In the genomic region with DNA sequence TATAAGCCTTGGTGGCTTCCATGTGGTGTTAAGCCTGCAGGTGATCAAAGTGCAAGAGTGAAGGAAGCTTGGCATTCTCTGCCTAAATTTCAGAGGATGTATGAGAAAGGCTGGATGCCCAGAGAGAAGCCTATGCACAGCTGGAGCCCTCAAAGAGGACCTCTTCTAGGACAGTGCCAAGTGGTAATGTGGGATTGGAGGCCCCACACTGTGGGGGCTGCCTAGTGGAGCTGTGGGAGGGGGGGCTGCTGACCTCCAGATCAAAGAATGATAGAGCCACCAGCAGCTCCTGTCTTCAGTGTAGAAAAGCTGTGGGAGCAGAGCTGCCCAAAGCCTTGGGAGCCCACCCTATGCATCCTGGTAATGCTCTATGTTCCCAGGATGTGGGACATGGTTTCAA, we compare ENCODE assay signal across 18 cellular contexts.
DNase-seq lines count a peak whose midpoint lies in the region; ATAC-seq and TF ChIP-seq lines count a peak whose summit lies in the region.
"Had no signal": no experiment of that assay in that cellular context is flagged by ENCODE, and none has a peak within 500 bp of the region (broad histone marks: within the 10 kb centered on the region; RNA-seq: fewer than 3 reads in every experiment).

No MANE protein-coding gene starts in this region.

- no peak for TF ChIP-seq POLR2A in upper lobe of left lung (IDR thresholded peaks at IDR 0.05)

- H3K36me3 ChIP-seq in upper lobe of left lung, result no peaks in the 10 kb centered on the region

- in situ Hi-C loops in ACHN (cut with HindIII; ENCODE audit: low pct_ligation_motif_present, low pct_unique_long_range_greater_than_20kb, low sequenced_read_pairs), result no loop called here

- no peak overlapping the region for H3K4me3 ChIP-seq in upper lobe of left lung
- H3K4me3 ChIP-seq: GM12878 had no signal

- DNase-seq in Daoy (ENCODE audit: low read depth), result peak; percentile 37
- peak; percentile 65 for DNase-seq in SW480 (ENCODE audit: low spot score)
- no peak for DNase-seq in left lobe of liver (ENCODE audit: low spot score)
- DNase-seq in upper lobe of left lung, result no peak
- no peak for DNase-seq in HCEC 1CT
- no peak for DNase-seq in ACHN
- DNase-seq: NCI-H1105 treated with DMSO at 0.1 percent for 48 hours, NCI-H187 treated with DMSO at 0.1 percent for 48 hours, NCI-H2171, NCI-H446 treated with DMSO at 0.1 percent for 48 hours, NCI-H82, SHP77 had no signal

- ATAC-seq in left lobe of liver (peak; percentile 27), upper lobe of left lung (ENCODE audit: low FRiP score in 2 of 2) (peak; percentile 53 to 80), HG03439 (IDR thresholded peaks at IDR 0.05; ENCODE audit: unreplicated experiment) (no peak)
- ATAC-seq: GM12878, HCT116, Panc1, SK-N-SH treated with all-trans-retinoic acid at 6 μM for 48 hours had no signal

- H3K9me3 ChIP-seq in upper lobe of left lung, result no peaks in the 10 kb centered on the region

- no peak overlapping the region for H3K27ac ChIP-seq in upper lobe of left lung
- H3K27ac ChIP-seq: C4-2B had no signal

- TF ChIP-seq CTCF in upper lobe of left lung (IDR thresholded peaks at IDR 0.05), result no peak

- peaks cover 0 to 7% (median 1%) of the 10 kb centered on the region in 4 donors for H3K27me3 ChIP-seq in upper lobe of left lung

- TF ChIP-seq EP300 in upper lobe of left lung (IDR thresholded peaks at IDR 0.05), result no peak

- H3K4me1 ChIP-seq in upper lobe of left lung, result no peaks in the 10 kb centered on the region

Comparison
In these comparisons a context has a peak if more than half of its experiments do, and no peak if none do; other contexts are left out.
1. DNase-seq: peak in Daoy (single experiment) and SW480 (single experiment); none in left lobe of liver (single experiment), upper lobe of left lung (0 of 2), HCEC 1CT (single experiment) and ACHN (single experiment).